ENCODE assay signal across 1 cellular context in the genomic region with DNA sequence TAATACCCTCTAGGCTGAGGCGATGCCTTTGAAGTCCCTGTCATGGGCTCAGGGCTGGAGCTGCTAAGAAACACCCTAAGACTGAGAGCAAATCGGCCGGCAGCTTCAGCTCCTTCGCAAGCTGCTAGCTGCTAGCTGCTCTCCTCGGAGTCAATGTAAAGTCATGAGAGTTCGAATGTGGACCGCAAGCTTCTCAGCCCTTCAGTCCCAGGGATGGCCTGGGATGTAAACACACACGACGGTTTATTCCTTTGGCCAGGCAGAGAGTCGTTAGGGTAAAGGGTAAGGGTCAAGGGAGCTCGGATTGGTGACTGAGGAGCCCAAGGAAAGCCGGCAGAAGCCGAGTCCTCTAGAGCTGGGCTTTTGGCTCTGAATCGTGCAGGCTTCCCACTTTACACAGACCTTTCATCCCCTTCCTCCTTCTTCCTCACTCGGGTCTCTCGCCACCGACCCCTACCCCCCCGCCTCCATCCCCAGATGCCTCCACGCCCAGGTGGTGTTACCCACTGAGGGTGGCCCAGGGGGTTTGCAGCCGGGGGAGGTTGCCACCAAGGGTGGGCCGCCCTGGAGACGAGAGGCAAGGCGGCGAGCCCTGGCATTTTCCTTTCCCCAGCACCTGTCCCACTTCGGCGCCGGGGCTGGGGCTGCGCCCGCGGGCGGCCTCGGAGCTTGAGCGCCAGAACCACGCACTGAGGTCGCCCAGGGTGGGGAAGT.
TF ChIP-seq lines count a peak whose summit lies in the region.

No MANE protein-coding gene starts in this region.

TF ChIP-seq in GM23338, 12 proteins besides CTCF, POLR2A, EP300 and RAD21 (continued from another document):
- no peak for TF ChIP-seq NANOG (IDR thresholded peaks at IDR 0.05; ENCODE audit: borderline replicate concordance)
